In genomic region chr1:12085643-12086260, GRCh38 we compare ENCODE assay signal across 15 cellular contexts.
"Had no signal": no experiment of that assay in that cellular context is flagged by ENCODE, and none has a peak within 500 bp of the region (broad histone marks: within the 10 kb centered on the region; RNA-seq: fewer than 3 reads in every experiment).

No MANE protein-coding gene starts in this region.

- H3K36me3 Mint-ChIP-seq: neural progenitor cell had no signal

- H3K4me3 ChIP-seq: lung, neural progenitor cell, ovary, tibial artery, vagina had no signal

- H3K9me3 ChIP-seq: ovary, tibial artery, vagina had no signal

- H3K27ac ChIP-seq: neural progenitor cell, ovary, tibial artery, vagina, WERI-Rb-1 had no signal

- H3K9ac ChIP-seq: neural progenitor cell had no signal

- H3K36me3 ChIP-seq: neural progenitor cell, ovary, tibial artery, vagina, WERI-Rb-1 had no signal

- H3K4me1 ChIP-seq: neural progenitor cell, tibial artery, vagina had no signal

- H3K27me3 ChIP-seq: neural progenitor cell, ovary, vagina had no signal

- DNase-seq: activated CD4-positive, alpha-beta T cell treated with anti-CD3 and anti-CD28 coated beads for 36 hours; activated CD8-positive, alpha-beta memory T cell treated with anti-CD3 and anti-CD28 coated beads, Interleukin-2, amount 50 U/mL, for 48 hours; activated naive CD4-positive, alpha-beta T cell treated with Interleukin-2 at 50 U/mL for 16 hours; left colon; midbrain; ovary; stimulated activated CD4-positive, alpha-beta T cell treated with anti-CD3 and anti-CD28 coated beads, Interleukin-1b, Interleukin-23, amount 100 ng/mL, for 48 hours; T-helper 9 cell; tibial artery; WERI-Rb-1 had no signal

- ATAC-seq: activated CD4-positive, alpha-beta T cell treated with anti-CD3 and anti-CD28 coated beads for 36 hours; esophagus mucosa; left colon; sciatic nerve had no signal

- H3K4me3 Mint-ChIP-seq: activated CD4-positive, alpha-beta T cell treated with anti-CD3 and anti-CD28 coated beads for 36 hours; neural progenitor cell had no signal

- H3K27ac Mint-ChIP-seq: activated CD4-positive, alpha-beta T cell treated with anti-CD3 and anti-CD28 coated beads for 36 hours; neural progenitor cell had no signal

- H3K27me3 Mint-ChIP-seq: activated CD4-positive, alpha-beta T cell treated with anti-CD3 and anti-CD28 coated beads for 36 hours had no signal

- H3K4me2 ChIP-seq: neural progenitor cell had no signal
